1 cellular context compared by ENCODE assay signal in the genomic region with DNA sequence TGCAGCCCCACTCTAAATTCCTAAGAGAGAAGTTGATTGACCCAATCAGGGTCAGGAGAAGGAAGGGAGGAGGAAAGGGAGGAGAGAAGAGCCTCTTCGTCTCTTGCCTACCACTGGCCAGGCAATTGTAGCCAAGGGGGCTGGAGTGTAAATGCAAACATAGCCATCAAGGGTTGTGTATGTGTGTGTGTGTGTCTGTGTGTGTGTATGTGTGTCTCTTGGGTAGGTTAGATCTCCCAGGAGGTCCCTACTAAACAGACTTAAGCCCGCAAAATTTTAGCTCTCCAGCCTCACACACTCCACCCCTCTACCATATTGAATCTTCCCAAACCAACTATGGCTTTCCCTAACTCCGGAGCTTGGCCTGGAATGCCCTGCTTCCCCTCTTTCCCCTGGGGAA.
TF ChIP-seq lines count a peak whose summit lies in the region.

No MANE protein-coding gene starts in this region.

TF ChIP-seq in H1, 55 proteins besides CTCF, POLR2A, EP300 and RAD21 (continued from another document):
- TF ChIP-seq, protein P1, sequence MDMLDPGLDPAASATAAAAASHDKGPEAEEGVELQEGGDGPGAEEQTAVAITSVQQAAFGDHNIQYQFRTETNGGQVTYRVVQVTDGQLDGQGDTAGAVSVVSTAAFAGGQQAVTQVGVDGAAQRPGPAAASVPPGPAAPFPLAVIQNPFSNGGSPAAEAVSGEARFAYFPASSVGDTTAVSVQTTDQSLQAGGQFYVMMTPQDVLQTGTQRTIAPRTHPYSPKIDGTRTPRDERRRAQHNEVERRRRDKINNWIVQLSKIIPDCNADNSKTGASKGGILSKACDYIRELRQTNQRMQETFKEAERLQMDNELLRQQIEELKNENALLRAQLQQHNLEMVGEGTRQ (IDR thresholded peaks at IDR 0.05; ENCODE audit: low read length) = no peak
